In genomic region chr2:63950414-63950813, GRCh38 we compare ENCODE assay signal across 16 cellular contexts.
"Had no signal": no experiment of that assay in that cellular context is flagged by ENCODE, and none has a peak within 500 bp of the region (broad histone marks: within the 10 kb centered on the region; RNA-seq: fewer than 3 reads in every experiment).

No MANE protein-coding gene starts in this region.

- H3K9me3 ChIP-seq: colonic mucosa, pancreas, thoracic aorta, upper lobe of right lung had no signal

- H3K27ac ChIP-seq: colonic mucosa, esophagus muscularis mucosa, pancreas, thoracic aorta, upper lobe of right lung had no signal

- H3K4me1 ChIP-seq: colonic mucosa, esophagus muscularis mucosa, pancreas, upper lobe of right lung had no signal

- DNase-seq: activated CD4-positive, alpha-beta memory T cell treated with anti-CD3 and anti-CD28 coated beads, Interleukin-2, amount 10 ng/mL, durations not matched to agents 7 days and 5 days; activated CD4-positive, alpha-beta T cell treated with anti-CD3 and anti-CD28 coated beads for 4 hours; activated naive CD4-positive, alpha-beta T cell treated with anti-CD3 and anti-CD28 coated beads, Interleukin-2, amount 50 U/mL, for 16 hours; activated T-cell treated with anti-CD3 and anti-CD28 coated beads, Interleukin-2, amount 50 U/mL, for 24 hours; caudate nucleus; colonic mucosa; hippocampal formation; naive thymus-derived CD4-positive, alpha-beta T cell; pancreas; T1000; upper lobe of right lung had no signal

- H3K27me3 ChIP-seq: colonic mucosa, esophagus muscularis mucosa, pancreas, upper lobe of right lung had no signal

- H3K36me3 ChIP-seq: colonic mucosa had no signal

- ATAC-seq: left lobe of liver; naive thymus-derived CD4-positive, alpha-beta T cell; pancreas; stimulated activated effector memory CD8-positive, alpha-beta T cell treated with anti-CD3 and anti-CD28 coated beads, Interleukin-12 subunit alpha, Interleukin-12 subunit beta, amount 100 ng/mL, for 72 hours; upper lobe of right lung; WTC11 had no signal

- H3K4me3 ChIP-seq: colonic mucosa, esophagus muscularis mucosa, pancreas, thoracic aorta, upper lobe of right lung had no signal
